24 cellular contexts compared by ENCODE assay signal in the genomic region with DNA sequence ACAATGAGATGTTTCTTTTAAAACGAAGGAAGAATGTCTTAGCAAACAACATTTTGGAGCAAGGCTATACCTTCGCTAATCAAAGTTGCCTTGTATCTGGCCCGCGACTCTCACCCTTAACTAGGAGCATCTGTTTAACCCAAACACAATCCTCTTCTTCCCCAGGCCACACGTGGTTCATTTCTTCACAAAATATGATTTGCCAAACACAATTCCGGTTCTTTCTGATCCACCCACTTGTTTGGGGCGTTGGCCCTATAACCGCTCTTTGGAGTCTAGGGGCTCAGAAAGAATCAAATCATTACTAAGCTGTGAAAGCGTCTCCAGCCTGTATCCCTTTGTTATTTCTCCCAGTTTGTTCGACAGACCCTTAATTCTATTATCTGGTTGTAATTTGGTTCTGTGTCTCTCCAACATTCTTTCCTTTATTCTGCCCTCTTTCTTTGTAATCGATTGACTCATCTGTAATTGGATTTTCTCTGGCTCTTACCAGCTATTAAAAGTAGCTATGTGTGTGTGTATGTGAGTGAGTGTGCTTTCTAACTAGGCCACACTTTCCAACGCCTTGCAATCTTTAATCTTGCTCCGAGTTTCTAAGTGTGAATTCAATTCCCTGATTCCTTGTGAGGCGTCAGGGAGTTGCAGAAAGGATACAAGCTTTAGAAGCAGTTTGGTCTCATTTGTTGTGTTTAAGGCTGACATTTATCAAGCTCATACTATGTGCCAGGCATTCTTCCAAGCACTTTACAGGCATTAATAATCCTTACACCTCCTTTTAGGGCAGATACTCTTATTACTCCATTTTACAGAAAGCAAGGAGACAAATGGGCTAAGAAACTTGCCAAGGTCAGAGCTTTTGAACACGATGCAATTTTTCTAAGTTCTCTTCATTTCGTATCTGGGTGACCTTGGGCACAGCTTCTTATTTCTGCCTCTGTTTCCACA.
DNase-seq lines count a peak whose midpoint lies in the region; ATAC-seq and TF ChIP-seq lines count a peak whose summit lies in the region.
"Had no signal": no experiment of that assay in that cellular context is flagged by ENCODE, and none has a peak within 500 bp of the region (broad histone marks: within the 10 kb centered on the region; RNA-seq: fewer than 3 reads in every experiment).

No MANE protein-coding gene starts in this region.

- no peak for TF ChIP-seq POLR2A in gastroesophageal sphincter (IDR thresholded peaks at IDR 0.05)
- no peak for TF ChIP-seq POLR2A in stomach (IDR thresholded peaks at IDR 0.05)

- no peaks in the 10 kb centered on the region for H3K36me3 Mint-ChIP-seq in CD14-positive monocyte
- H3K36me3 Mint-ChIP-seq: CD8-positive, alpha-beta memory T cell had no signal

- H3K4me3 ChIP-seq in gastroesophageal sphincter (no peak overlapping the region), stomach (no peak overlapping the region), H7 (ENCODE audit: insufficient read depth, low read depth, low read length) (no peak overlapping the region)
- H3K4me3 ChIP-seq: GM12878, left lung had no signal

- peaks cover 4 to 69% (median 8%) of the 10 kb centered on the region in 3 donors for H3K4me1 ChIP-seq in gastroesophageal sphincter
- H3K4me1 ChIP-seq in stomach, result peaks cover 4 to 48% (median 20%) of the 10 kb centered on the region in 4 donors

- TF ChIP-seq CTCF in CD14-positive monocyte (IDR thresholded peaks at IDR 0.05) (no peak), gastroesophageal sphincter (IDR thresholded peaks at IDR 0.05) (no peak), stomach (IDR thresholded peaks at IDR 0.05) (no peak)

- no peak for DNase-seq in CD14-positive monocyte (ENCODE audit: low spot score)
- DNase-seq in stomach, result no peak
- DNase-seq in 8988T, result no peak
- DNase-seq in GM19240 (ENCODE audit: insufficient read length, low spot score), result no peak
- no peak for DNase-seq in D341Med (ENCODE audit: low spot score)
- DNase-seq in H7, result no peak
- DNase-seq: activated CD8-positive, alpha-beta T cell treated with anti-CD3 and anti-CD28 coated beads, Interleukin-2, amount 10 ng/mL, durations not matched to agents 7 days and 5 days; activated naive CD4-positive, alpha-beta T cell treated with anti-CD3 and anti-CD28 coated beads, Interleukin-2, amount 50 U/mL, for 16 hours; activated T-cell treated with anti-CD3 and anti-CD28 coated beads, Interleukin-2, amount 50 U/mL, for 48 hours; CD8-positive, alpha-beta memory T cell; Karpas-422; NCI-H2029; NCI-H446 treated with DMSO at 0.1 percent for 48 hours; stimulated activated CD4-positive, alpha-beta T cell treated with anti-CD3 and anti-CD28 coated beads, Interleukin-15, amount 100 ng/mL, for 24 hours; T1000 had no signal

- H3K27ac Mint-ChIP-seq in CD14-positive monocyte, result peak overlapping the region; percentile 62 to 90 (median 77)
- H3K27ac Mint-ChIP-seq: activated CD8-positive, alpha-beta T cell treated with anti-CD3 and anti-CD28 coated beads, Interleukin-2, amount 10 ng/mL, durations not matched to agents 7 days and 5 days; CD8-positive, alpha-beta memory T cell; H9 had no signal

- H3K9me3 Mint-ChIP-seq in CD14-positive monocyte, result peaks cover 0 to 2% (median 0%) of the 10 kb centered on the region in 7 donors
- H3K9me3 Mint-ChIP-seq: CD8-positive, alpha-beta memory T cell; H9 had no signal

- 33 to 55% methylated on average over 14 of the region's 16 CpGs for WGBS in gastroesophageal sphincter (ENCODE audit: low coverage in 1 of 2), 2 donors
- WGBS in stomach, 5 donors, result 76 to 88% (median 79%) methylated on average over 16 of the region's 16 CpGs

- peak; percentile 52 for ATAC-seq in gastroesophageal sphincter
- ATAC-seq: activated CD4-positive, CD25-positive, alpha-beta regulatory T cell treated with anti-CD3 and anti-CD28 coated beads, Interleukin-2, amount 50 U/mL, for 24 hours; activated CD8-positive, alpha-beta T cell treated with anti-CD3 and anti-CD28 coated beads, Interleukin-2, amount 10 ng/mL, durations not matched to agents 7 days and 5 days; GM12878; Panc1 had no signal

- intact Hi-C loops in CD14-positive monocyte (cut with micrococcal nuclease), result no loop called here
- intact Hi-C loops in stomach (cut with DNase I; ENCODE audit: low total_unique reads), result no loop called here

- H3K4me3 Mint-ChIP-seq in CD14-positive monocyte, result peak overlapping the region in 1 of 2 donors; percentile 35
- H3K4me3 Mint-ChIP-seq: activated CD8-positive, alpha-beta T cell treated with anti-CD3 and anti-CD28 coated beads, Interleukin-2, amount 10 ng/mL, durations not matched to agents 7 days and 5 days; CD8-positive, alpha-beta memory T cell; H9 had no signal

- H3K27ac ChIP-seq in angular gyrus (ENCODE audit: low read depth, low read length), result peak overlapping the region; percentile 0
- H3K27ac ChIP-seq in gastroesophageal sphincter, result peak overlapping the region; percentile 79 to 91 (median 88)
- peak overlapping the region in 3 of 5 donors; percentile 26 to 67 (median 39) for H3K27ac ChIP-seq in stomach
- H3K27ac ChIP-seq: left lung, neutrophil, tibial nerve had no signal

- peaks cover 18% of the 10 kb centered on the region for H3K4me1 Mint-ChIP-seq in CD14-positive monocyte
- H3K4me1 Mint-ChIP-seq: CD8-positive, alpha-beta memory T cell had no signal

- H3K27me3 ChIP-seq in gastroesophageal sphincter (no peaks in the 10 kb centered on the region), stomach (peaks cover 0 to 4% (median 0%) of the 10 kb centered on the region in 3 donors), H7 (ENCODE audit: control insufficient read depth, insufficient read depth, low read length) (peaks cover 1% of the 10 kb centered on the region; the same call in 1 of the 2 replicates)
- H3K27me3 ChIP-seq: tibial nerve had no signal

- H3K9me3 ChIP-seq in gastroesophageal sphincter, result no peaks in the 10 kb centered on the region
- no peaks in the 10 kb centered on the region for H3K9me3 ChIP-seq in stomach
- H3K9me3 ChIP-seq: left lung, neutrophil, tibial nerve had no signal

- H3K27me3 Mint-ChIP-seq in CD14-positive monocyte (ENCODE audit: low read depth in 3 of 3), result peaks cover 15 to 27% (median 18%) of the 10 kb centered on the region in 3 donors

- H3K36me3 ChIP-seq in gastroesophageal sphincter (no peaks in the 10 kb centered on the region), stomach (no peaks in the 10 kb centered on the region), H7 (replicated peaks; ENCODE audit: control insufficient read depth, insufficient read depth, low read length) (no peaks in the 10 kb centered on the region)
- H3K36me3 ChIP-seq: left lung, neutrophil, tibial nerve had no signal

- TF ChIP-seq EP300 in gastroesophageal sphincter (IDR thresholded peaks at IDR 0.05) (no peak), stomach (IDR thresholded peaks at IDR 0.05) (no peak)

Comparison
In these comparisons a context has a peak if more than half of its experiments do, and no peak if none do; other contexts are left out.
1. H3K27ac ChIP-seq: peak in every context shown above with its lines; median percentile 88 in gastroesophageal sphincter; 39 in stomach; 0 in angular gyrus.